ENCODE assay signal across 8 cellular contexts in genomic region chr2:12587729-12588522, GRCh38.
DNase-seq lines count a peak whose midpoint lies in the region; ATAC-seq and TF ChIP-seq lines count a peak whose summit lies in the region.

No MANE protein-coding gene starts in this region.

- no peak overlapping the region for H3K27ac ChIP-seq in tibial nerve

- no peaks in the 10 kb centered on the region for H3K27me3 ChIP-seq in tibial nerve

- no peak for TF ChIP-seq POLR2A in tibial nerve (IDR thresholded peaks at IDR 0.05)

- DNase-seq in ELR (ENCODE audit: low read depth) (peak; percentile 89), HS-27A (ENCODE audit: low read depth) (peak; percentile 62), left lobe of liver (ENCODE audit: low spot score) (no peak), tibial nerve (ENCODE audit: low spot score in 2 of 2) (no peak)
- peak; percentile 13 for DNase-seq in activated naive CD8-positive, alpha-beta T cell treated with anti-CD3 and anti-CD28 coated beads for 36 hours
- no peak for DNase-seq in NK-92 treated with Interleukin-12 subunit alpha and Interleukin-12 subunit beta, amount 100 ng/mL, for 24 hours (lab: John Stamatoyannopoulos, UW)
- no peak for DNase-seq in activated T-helper 1 cell treated with anti-CD3 and anti-CD28 coated beads, Interleukin-12 subunit alpha, Interleukin-12 subunit beta, Interleukin-2, Interleukin-4 antibody, amounts not matched to agents 30 ng/mL and 10 ng/mL and 1 ng/mL, durations not matched to agents 14 hours and 24 hours and 36 hours (ENCODE audit: low spot score)

- no peaks in the 10 kb centered on the region for H3K9me3 ChIP-seq in tibial nerve

- no peak overlapping the region for H3K4me3 ChIP-seq in tibial nerve

- peak in 1 of 2 donors; percentile 55 for TF ChIP-seq EP300 in tibial nerve (IDR thresholded peaks at IDR 0.05)

- no peak overlapping the region for H3K4me3 Mint-ChIP-seq in activated naive CD8-positive, alpha-beta T cell treated with anti-CD3 and anti-CD28 coated beads for 36 hours
- H3K4me3 Mint-ChIP-seq in activated T-helper 1 cell treated with anti-CD3 and anti-CD28 coated beads, Interleukin-12 subunit alpha, Interleukin-12 subunit beta, Interleukin-2, Interleukin-4 antibody, amounts not matched to agents 30 ng/mL and 10 ng/mL and 1 ng/mL, durations not matched to agents 14 hours and 24 hours and 36 hours, result no peak overlapping the region

- H3K4me1 ChIP-seq in tibial nerve, result peaks cover 0 to 9% (median 0%) of the 10 kb centered on the region in 4 donors

- H3K27ac Mint-ChIP-seq in activated naive CD8-positive, alpha-beta T cell treated with anti-CD3 and anti-CD28 coated beads for 36 hours, result peak overlapping the region; percentile 82
- no peak overlapping the region for H3K27ac Mint-ChIP-seq in activated T-helper 1 cell treated with anti-CD3 and anti-CD28 coated beads, Interleukin-12 subunit alpha, Interleukin-12 subunit beta, Interleukin-2, Interleukin-4 antibody, amounts not matched to agents 30 ng/mL and 10 ng/mL and 1 ng/mL, durations not matched to agents 14 hours and 24 hours and 36 hours

- no peak for TF ChIP-seq CTCF in tibial nerve (IDR thresholded peaks at IDR 0.05)

- peak; percentile 90 for ATAC-seq in GM21529 (IDR thresholded peaks at IDR 0.05; ENCODE audit: unreplicated experiment)
- peak; percentile 48 for ATAC-seq in left lobe of liver

- peaks cover 10% of the 10 kb centered on the region for H3K9me3 Mint-ChIP-seq in activated naive CD8-positive, alpha-beta T cell treated with anti-CD3 and anti-CD28 coated beads for 36 hours
- H3K9me3 Mint-ChIP-seq in activated T-helper 1 cell treated with anti-CD3 and anti-CD28 coated beads, Interleukin-12 subunit alpha, Interleukin-12 subunit beta, Interleukin-2, Interleukin-4 antibody, amounts not matched to agents 30 ng/mL and 10 ng/mL and 1 ng/mL, durations not matched to agents 14 hours and 24 hours and 36 hours, result no peaks in the 10 kb centered on the region

- H3K27me3 Mint-ChIP-seq in activated naive CD8-positive, alpha-beta T cell treated with anti-CD3 and anti-CD28 coated beads for 36 hours, result no peaks in the 10 kb centered on the region
- H3K27me3 Mint-ChIP-seq in activated T-helper 1 cell treated with anti-CD3 and anti-CD28 coated beads, Interleukin-12 subunit alpha, Interleukin-12 subunit beta, Interleukin-2, Interleukin-4 antibody, amounts not matched to agents 30 ng/mL and 10 ng/mL and 1 ng/mL, durations not matched to agents 14 hours and 24 hours and 36 hours (ENCODE audit: insufficient read depth), result peaks cover 7% of the 10 kb centered on the region

- H3K36me3 ChIP-seq in tibial nerve, result no peaks in the 10 kb centered on the region

- 63 to 67% methylated on average over 4 of the region's 4 CpGs for WGBS in tibial nerve, 2 donors

- H3K4me1 Mint-ChIP-seq in activated naive CD8-positive, alpha-beta T cell treated with anti-CD3 and anti-CD28 coated beads for 36 hours, result peaks cover 39% of the 10 kb centered on the region
- H3K4me1 Mint-ChIP-seq in activated T-helper 1 cell treated with anti-CD3 and anti-CD28 coated beads, Interleukin-12 subunit alpha, Interleukin-12 subunit beta, Interleukin-2, Interleukin-4 antibody, amounts not matched to agents 30 ng/mL and 10 ng/mL and 1 ng/mL, durations not matched to agents 14 hours and 24 hours and 36 hours (ENCODE audit: low read depth), result peaks cover 8% of the 10 kb centered on the region

- H3K36me3 Mint-ChIP-seq in activated naive CD8-positive, alpha-beta T cell treated with anti-CD3 and anti-CD28 coated beads for 36 hours, result peaks cover 4% of the 10 kb centered on the region
- H3K36me3 Mint-ChIP-seq in activated T-helper 1 cell treated with anti-CD3 and anti-CD28 coated beads, Interleukin-12 subunit alpha, Interleukin-12 subunit beta, Interleukin-2, Interleukin-4 antibody, amounts not matched to agents 30 ng/mL and 10 ng/mL and 1 ng/mL, durations not matched to agents 14 hours and 24 hours and 36 hours (ENCODE audit: low read depth), result peaks cover 2% of the 10 kb centered on the region

- intact Hi-C loops in activated T-helper 1 cell treated with anti-CD3 and anti-CD28 coated beads, Interleukin-12 subunit alpha, Interleukin-12 subunit beta, Interleukin-2, Interleukin-4 antibody, amounts not matched to agents 30 ng/mL and 10 ng/mL and 1 ng/mL, durations not matched to agents 14 hours and 24 hours and 36 hours (cut with micrococcal nuclease), result loop anchor here (2.0 kb wide), 1 partner anchor 19 kb away; no protein-coding TSS in a partner anchor

Comparison
In these comparisons a context has a peak if more than half of its experiments do, and no peak if none do; other contexts are left out.
1. DNase-seq: peak in ELR (single experiment), HS-27A (single experiment) and activated naive CD8-positive, alpha-beta T cell treated with anti-CD3 and anti-CD28 coated beads for 36 hours (single experiment); none in left lobe of liver (single experiment), tibial nerve (0 of 2), NK-92 treated with Interleukin-12 subunit alpha and Interleukin-12 subunit beta, amount 100 ng/mL, for 24 hours (single experiment) and activated T-helper 1 cell treated with anti-CD3 and anti-CD28 coated beads, Interleukin-12 subunit alpha, Interleukin-12 subunit beta, Interleukin-2, Interleukin-4 antibody, amounts not matched to agents 30 ng/mL and 10 ng/mL and 1 ng/mL, durations not matched to agents 14 hours and 24 hours and 36 hours (single experiment).